Comparison of ENCODE assay signal across 8 cellular contexts in the genomic region with DNA sequence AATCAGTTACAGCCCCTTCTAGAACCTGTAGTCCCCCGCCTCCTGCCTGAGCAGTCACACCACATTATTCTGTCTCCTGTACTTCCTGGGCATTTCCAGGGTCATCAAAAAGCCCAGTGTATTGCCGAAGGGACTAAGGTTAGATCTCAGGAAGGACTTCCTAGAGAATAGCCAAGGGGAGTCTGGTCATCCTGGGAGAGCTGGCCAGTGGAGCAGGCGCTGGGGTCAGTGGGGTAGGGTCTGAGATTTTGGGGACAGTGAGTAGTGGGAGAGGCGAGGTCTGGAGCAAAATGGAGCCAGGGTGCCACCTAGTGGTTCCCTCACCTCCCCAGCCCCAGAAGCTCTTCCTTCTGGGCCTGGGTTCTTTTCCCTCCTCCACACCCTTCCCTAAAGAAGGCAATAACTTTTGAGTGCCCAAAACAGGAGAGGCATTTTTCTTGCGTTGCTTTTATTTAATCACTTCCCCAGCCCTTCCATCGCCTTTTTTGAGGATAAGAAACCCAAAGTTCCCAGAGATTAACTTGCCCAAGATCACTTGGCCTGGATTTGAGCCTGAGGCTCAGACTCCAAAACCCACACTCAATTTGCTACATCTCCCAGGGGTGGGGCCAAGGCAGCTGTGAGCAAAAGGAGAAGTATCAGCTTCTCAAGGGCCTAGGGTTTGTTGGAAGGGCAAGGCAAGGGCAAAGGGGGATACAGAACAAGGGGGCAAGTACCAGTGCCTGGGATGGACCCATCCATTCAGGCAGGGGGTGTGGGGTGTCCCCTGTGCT. TPM values are rescaled to one million over a fixed set of nuclear protein-coding genes. Genes with fewer than 3 reads are reported as not detected.
A peak's percentile ranks its signal among the peaks of the same experiment; 100 is the strongest.
DNase-seq lines count a peak whose midpoint lies in the region; ATAC-seq and TF ChIP-seq lines count a peak whose summit lies in the region.

No MANE protein-coding gene starts in this region.

- peaks cover 52% of the 10 kb centered on the region for H3K4me1 Mint-ChIP-seq in activated T-cell treated with anti-CD3 and anti-CD28 coated beads, Interleukin-2, amount 50 U/mL, for 24 hours (ENCODE audit: low read depth)
- H3K4me1 Mint-ChIP-seq in glutamatergic neuron (ENCODE audit: low read depth, unreplicated experiment), result peaks cover 19% of the 10 kb centered on the region

- no peak overlapping the region for H3K4me3 ChIP-seq in AG04450 (ENCODE audit: low read depth, low read length)
- peak overlapping the region; percentile 93 for H3K4me3 ChIP-seq in GM12865 (ENCODE audit: low read depth, low read length)
- no peak overlapping the region for H3K4me3 ChIP-seq in retinal pigment epithelial cell (ENCODE audit: low read length)

- DNase-seq in AG04450 (ENCODE audit: low read depth, low spot score) (no peak), GM12865 (ENCODE audit: low read depth) (peak; percentile 71), NCI-H460 (ENCODE audit: extremely low read depth, low read depth) (peak; percentile 56), glutamatergic neuron (peak; percentile 70), retinal pigment epithelial cell (ENCODE audit: low read depth) (no peak)
- peak; percentile 68 for DNase-seq in activated T-cell treated with anti-CD3 and anti-CD28 coated beads, Interleukin-2, amount 50 U/mL, for 24 hours

- TF ChIP-seq CTCF in AG04450 (IDR thresholded peaks at IDR 0.05; ENCODE audit: low read depth, low read length) (peak; percentile 86), GM12865 (IDR thresholded peaks at IDR 0.05; ENCODE audit: insufficient read depth, low read depth, low read length, missing control alignments) (peak; percentile 88), glutamatergic neuron (IDR thresholded peaks at IDR 0.05; ENCODE audit: partially characterized antibody, unreplicated experiment) (peak; percentile 66), retinal pigment epithelial cell (conservative IDR thresholded peaks at IDR 0.05; ENCODE audit: low read depth, low read length) (peak; percentile 90)

- H3K9me3 Mint-ChIP-seq in activated T-cell treated with anti-CD3 and anti-CD28 coated beads, Interleukin-2, amount 50 U/mL, for 24 hours, result no peaks in the 10 kb centered on the region
- H3K9me3 Mint-ChIP-seq in glutamatergic neuron (ENCODE audit: unreplicated experiment), result peaks cover 1% of the 10 kb centered on the region

- POLR2A ChIA-PET in AG04450 (lab: Yijun Ruan, JAX), result interaction anchor here (0.7 to 1.0 kb wide), 2 partner anchors 27 to 1049 kb away, joined by 4 read pairs; a partner anchor contains a TSS

- peaks cover 31% of the 10 kb centered on the region for H3K36me3 Mint-ChIP-seq in activated T-cell treated with anti-CD3 and anti-CD28 coated beads, Interleukin-2, amount 50 U/mL, for 24 hours (ENCODE audit: low read depth)
- no peaks in the 10 kb centered on the region for H3K36me3 Mint-ChIP-seq in glutamatergic neuron (ENCODE audit: unreplicated experiment)

- H3K9me3 ChIP-seq in AG04450 (ENCODE audit: control insufficient read depth, insufficient read depth, low read length), result no peaks in the 10 kb centered on the region

- ATAC-seq in GM18511 (IDR thresholded peaks at IDR 0.05; ENCODE audit: unreplicated experiment), result no peak
- no peak for ATAC-seq in HG03342 (IDR thresholded peaks at IDR 0.05; ENCODE audit: unreplicated experiment)

- CTCF ChIA-PET in AG04450 (lab: Charles Lee), result interaction anchor here (0.6 to 1.5 kb wide), 19 partner anchors 10 to 744 kb away, joined by 3 to 11 read pairs (median 3); a partner anchor contains a TSS

- H3K27ac Mint-ChIP-seq in activated T-cell treated with anti-CD3 and anti-CD28 coated beads, Interleukin-2, amount 50 U/mL, for 24 hours, result peak overlapping the region; percentile 91
- H3K27ac Mint-ChIP-seq in glutamatergic neuron (ENCODE audit: unreplicated experiment), result peak overlapping the region; percentile 29

- no peak overlapping the region for H3K27ac ChIP-seq in AG04450 (ENCODE audit: low read depth, low read length)

- H3K27me3 ChIP-seq in AG04450 (ENCODE audit: control insufficient read depth, insufficient read depth, low read length), result peaks cover 2% of the 10 kb centered on the region

- H3K27me3 Mint-ChIP-seq in activated T-cell treated with anti-CD3 and anti-CD28 coated beads, Interleukin-2, amount 50 U/mL, for 24 hours, result no peaks in the 10 kb centered on the region
- H3K27me3 Mint-ChIP-seq in glutamatergic neuron (ENCODE audit: unreplicated experiment), result peaks cover 5% of the 10 kb centered on the region

- peak overlapping the region; percentile 1 for H3K4me3 Mint-ChIP-seq in activated T-cell treated with anti-CD3 and anti-CD28 coated beads, Interleukin-2, amount 50 U/mL, for 24 hours
- no peak overlapping the region for H3K4me3 Mint-ChIP-seq in glutamatergic neuron (ENCODE audit: unreplicated experiment)

RNA-seq across cellular contexts. Expression of a gene that starts 7.3 kb away (rescaled TPM):
- polyA plus RNA-seq in AG04450 (2011; rRNA removed), result 21.0 and 24.7 TPM in 2 replicates
- polyA minus RNA-seq in AG04450 (2011; rRNA and poly(A)+ RNA removed), result 9.0 and 10.2 TPM in 2 replicates
- total RNA-seq in NCI-H460 (2014; rRNA removed; shearing (Covaris generic)), result 9.7 and 14.0 TPM in 2 replicates
- polyA plus RNA-seq in NCI-H460 (2014; cell fraction: nucleus; rRNA removed), result 3.9 and 10.8 TPM in 2 replicates
- total RNA-seq in glutamatergic neuron (ENCODE audit: unreplicated experiment), result 30.7 TPM

RNA-seq across cellular contexts. Expression of a gene that starts 12.1 kb away (rescaled TPM):
- 72.2 and 87.1 TPM in 2 replicates for polyA plus RNA-seq in AG04450 (2011; rRNA removed)
- polyA minus RNA-seq in AG04450 (2011; rRNA and poly(A)+ RNA removed), result 36.1 and 49.5 TPM in 2 replicates
- total RNA-seq in NCI-H460 (2014; rRNA removed; shearing (Covaris generic)), result 24.7 and 25.6 TPM in 2 replicates
- polyA plus RNA-seq in NCI-H460 (2014; cell fraction: nucleus; rRNA removed), result 23.4 and 23.6 TPM in 2 replicates
- total RNA-seq in glutamatergic neuron (ENCODE audit: unreplicated experiment), result 29.9 TPM

RNA-seq across cellular contexts. Expression of a gene that starts 17.7 kb away (rescaled TPM):
- polyA plus RNA-seq in AG04450 (2011; rRNA removed), result 18.1 and 19.3 TPM in 2 replicates
- polyA minus RNA-seq in AG04450 (2011; rRNA and poly(A)+ RNA removed), result 14.3 and 14.8 TPM in 2 replicates
- 33.5 and 34.0 TPM in 2 replicates for total RNA-seq in NCI-H460 (2014; rRNA removed; shearing (Covaris generic))
- polyA plus RNA-seq in NCI-H460 (2014; cell fraction: nucleus; rRNA removed), result 45.5 and 53.7 TPM in 2 replicates
- total RNA-seq in glutamatergic neuron (ENCODE audit: unreplicated experiment), result 32.7 TPM

RNA-seq across cellular contexts. Expression of a gene that starts 26.7 kb away (rescaled TPM):
- polyA plus RNA-seq in AG04450 (2011; rRNA removed), result 371 and 409 TPM in 2 replicates
- polyA minus RNA-seq in AG04450 (2011; rRNA and poly(A)+ RNA removed), result 335 and 453 TPM in 2 replicates
- total RNA-seq in NCI-H460 (2014; rRNA removed; shearing (Covaris generic)), result 382 and 411 TPM in 2 replicates
- 478 and 522 TPM in 2 replicates for polyA plus RNA-seq in NCI-H460 (2014; cell fraction: nucleus; rRNA removed)
- 155 TPM for total RNA-seq in glutamatergic neuron (ENCODE audit: unreplicated experiment)

RNA-seq across cellular contexts. Expression of a gene that starts 30.6 kb away (rescaled TPM):
- polyA plus RNA-seq in AG04450 (2011; rRNA removed), result 66.4 and 81.3 TPM in 2 replicates
- polyA minus RNA-seq in AG04450 (2011; rRNA and poly(A)+ RNA removed), result 32.1 and 34.2 TPM in 2 replicates
- 585 and 634 TPM in 2 replicates for total RNA-seq in NCI-H460 (2014; rRNA removed; shearing (Covaris generic))
- polyA plus RNA-seq in NCI-H460 (2014; cell fraction: nucleus; rRNA removed), result 249 and 280 TPM in 2 replicates
- 22.8 TPM for total RNA-seq in glutamatergic neuron (ENCODE audit: unreplicated experiment)

Comparison
In these comparisons a context has a peak if more than half of its experiments do, and no peak if none do; other contexts are left out.
1. DNase-seq: peak in GM12865 (single experiment), NCI-H460 (single experiment), activated T-cell treated with anti-CD3 and anti-CD28 coated beads, Interleukin-2, amount 50 U/mL, for 24 hours (single experiment) and glutamatergic neuron (single experiment); none in AG04450 (single experiment) and retinal pigment epithelial cell (single experiment).
2. Peak in every context shown above with its lines, with median percentiles within 50 percentile points of each other: CTCF ChIP-seq.